ENCODE assay signal across 24 cellular contexts in the genomic region with DNA sequence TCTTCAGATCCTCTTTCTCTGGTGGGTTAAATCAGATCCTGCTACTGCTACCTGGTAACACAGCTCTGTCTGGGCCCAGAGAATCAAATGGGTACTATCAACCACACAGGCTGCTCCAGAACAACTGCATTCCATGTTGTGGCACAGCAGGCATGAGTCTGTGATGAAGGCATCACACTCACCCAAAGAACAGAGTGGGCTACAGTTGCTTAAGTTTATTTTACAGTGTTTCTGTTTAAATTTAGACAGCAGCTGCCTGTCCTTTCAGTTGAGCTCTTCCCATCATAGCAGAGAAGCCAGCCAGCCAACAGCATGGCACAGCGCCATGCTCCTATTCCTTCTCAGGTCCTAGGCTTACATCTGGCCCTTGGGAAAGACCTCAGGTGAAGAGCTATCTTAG.
DNase-seq lines count a peak whose midpoint lies in the region; TF ChIP-seq lines count a peak whose summit lies in the region.
"Had no signal": no experiment of that assay in that cellular context is flagged by ENCODE, and none has a peak within 500 bp of the region (broad histone marks: within the 10 kb centered on the region; RNA-seq: fewer than 3 reads in every experiment).

No MANE protein-coding gene starts in this region.

- peaks cover 32% of the 10 kb centered on the region for H3K4me1 Mint-ChIP-seq in MCF 10A (ENCODE audit: insufficient read depth, unreplicated experiment)

- H3K4ac ChIP-seq in mesenchymal stem cell (ENCODE audit: low read depth in 1 of 2, low read length in 2 of 2) = peak overlapping the region; percentile 66 to 84

- H2BK120ac ChIP-seq in mesenchymal stem cell (ENCODE audit: low read depth, low read length) = peak overlapping the region; percentile 57

- no peak overlapping the region for H3K4me3 Mint-ChIP-seq in MCF 10A (ENCODE audit: unreplicated experiment)
- H3K4me3 Mint-ChIP-seq: CD4-positive, alpha-beta T cell had no signal

- TF ChIP-seq POLR2A in breast epithelium (IDR thresholded peaks at IDR 0.05) = no peak

- H3K9ac ChIP-seq in mesenchymal stem cell (ENCODE audit: low read length) = no peak overlapping the region
- H3K9ac ChIP-seq: BLaER1 treated with 17β-estradiol and CSF1 and Interleukin-3, amounts not matched to agents 10 nM and 100 nM had no signal

- H4K91ac ChIP-seq in mesenchymal stem cell (ENCODE audit: low read length) = peak overlapping the region; percentile 87

- H2AK5ac ChIP-seq in mesenchymal stem cell (ENCODE audit: low read length, severe bottlenecking) = peak overlapping the region; percentile 53

- no peak overlapping the region for H2AFZ ChIP-seq in mesenchymal stem cell (ENCODE audit: low read depth, low read length)
- H2AFZ ChIP-seq: PC-9 had no signal

- TF ChIP-seq CTCF in breast epithelium (IDR thresholded peaks at IDR 0.05) (no peak), MCF 10A (IDR thresholded peaks at IDR 0.05; ENCODE audit: unreplicated experiment) (no peak)

- no peak overlapping the region for H3K4me2 ChIP-seq in mesenchymal stem cell (ENCODE audit: low read length, poor library complexity, severe bottlenecking)
- H3K4me2 ChIP-seq: BLaER1 treated with 17β-estradiol and CSF1 and Interleukin-3, amounts not matched to agents 10 nM and 100 nM; PC-9 had no signal

- no peak overlapping the region for H3K14ac ChIP-seq in mesenchymal stem cell (ENCODE audit: low read length in 2 of 2)

- H3K23ac ChIP-seq in mesenchymal stem cell (ENCODE audit: low read length in 2 of 2) = peak overlapping the region in 1 of 2 experiments; percentile 23

- H3K18ac ChIP-seq in mesenchymal stem cell (ENCODE audit: low read depth in 1 of 2, low read length in 2 of 2) = peak overlapping the region; percentile 82 to 84

- BruUV-seq in MCF 10A (replicated peaks; lab: Mats Ljungman, UMichigan) = no TSS peak

- H3K27ac ChIP-seq in breast epithelium = peak overlapping the region; percentile 51 to 52
- H3K27ac ChIP-seq in mesenchymal stem cell (ENCODE audit: low read length, poor library complexity, severe bottlenecking) = no peak overlapping the region
- H3K27ac ChIP-seq: BLaER1 treated with 17β-estradiol and CSF1 and Interleukin-3, amounts not matched to agents 10 nM and 100 nM; PC-9; SJSA1 had no signal

- no peak overlapping the region for H2BK5ac ChIP-seq in mesenchymal stem cell (ENCODE audit: low read depth, low read length, poor library complexity, severe bottlenecking)

- H3K4me1 ChIP-seq in breast epithelium = peaks cover 4 to 7% of the 10 kb centered on the region in 2 donors
- peaks cover 8% of the 10 kb centered on the region for H3K4me1 ChIP-seq in mesenchymal stem cell (ENCODE audit: control insufficient read depth, insufficient read depth, low read depth, low read length)
- H3K4me1 ChIP-seq: BLaER1 treated with 17β-estradiol and CSF1 and Interleukin-3, amounts not matched to agents 10 nM and 100 nM had no signal

- H3K27me3 ChIP-seq in breast epithelium = no peaks in the 10 kb centered on the region
- H3K27me3 ChIP-seq in mesenchymal stem cell (ENCODE audit: control insufficient read depth in 1 of 2, insufficient read depth in 1 of 2, low read length in 2 of 2) = no peaks in the 10 kb centered on the region
- H3K27me3 ChIP-seq: BLaER1 treated with 17β-estradiol and CSF1 and Interleukin-3, amounts not matched to agents 10 nM and 100 nM; SJSA1 had no signal

- H2BK12ac ChIP-seq in mesenchymal stem cell (ENCODE audit: low read length in 2 of 2) = peak overlapping the region; percentile 81 to 91

- no peaks in the 10 kb centered on the region for H3K27me3 Mint-ChIP-seq in MCF 10A (ENCODE audit: insufficient read depth, unreplicated experiment)

- peak overlapping the region; percentile 0 for H4K8ac ChIP-seq in mesenchymal stem cell (ENCODE audit: low read length)

- POLR2A ChIA-PET in MCF 10A (lab: Yijun Ruan, JAX) = interaction anchor here (0.7 to 8.3 kb wide), 5 partner anchors 9 to 1048 kb away, joined by 3 to 70 read pairs (median 4); partner anchors contain the start of genes GPR137C and TXNDC16

- DNase-seq in breast epithelium (ENCODE audit: low spot score in 2 of 2) (no peak), MCF 10A (ENCODE audit: unreplicated experiment) (no peak), NCI-H446 treated with DMSO at 0.1 percent for 48 hours (lab: John Stamatoyannopoulos, UW) (peak; percentile 58), mesenchymal stem cell (no peak), NK-92 (lab: John Stamatoyannopoulos, UW; ENCODE audit: unreplicated experiment) (no peak), epidermal melanocyte (ENCODE audit: insufficient read length, low spot score) (no peak), Ammon's horn (ENCODE audit: low spot score) (no peak)
- no peak for DNase-seq in activated CD4-positive, alpha-beta T cell treated with anti-CD3 and anti-CD28 coated beads, Interleukin-2, amount 50 U/mL, for 4 hours
- DNase-seq: CD4-positive, alpha-beta T cell; EL; GDM1; HCEC 1CT; MV-4-11; NCI-H1105; NCI-H1436 treated with DMSO at 0.1 percent for 48 hours; NCI-H2029; NCI-H226; NCI-H524; NCI-H748 treated with DMSO at 0.1 percent for 48 hours; PC-9; Right ventricle myocardium superior had no signal

- H3K9me3 ChIP-seq in breast epithelium (no peaks in the 10 kb centered on the region), mesenchymal stem cell (ENCODE audit: control insufficient read depth, low read length) (peaks cover 11% of the 10 kb centered on the region)
- H3K9me3 ChIP-seq: SJSA1 had no signal

- H3K9me3 Mint-ChIP-seq in MCF 10A (ENCODE audit: unreplicated experiment) = peaks cover 17% of the 10 kb centered on the region
- H3K9me3 Mint-ChIP-seq: CD4-positive, alpha-beta T cell had no signal

- H3K4me3 ChIP-seq in breast epithelium (no peak overlapping the region), mesenchymal stem cell (ENCODE audit: insufficient read depth in 1 of 2, low read depth in 1 of 2, low read length in 2 of 2) (no peak overlapping the region)
- H3K4me3 ChIP-seq: BLaER1 treated with 17β-estradiol and CSF1 and Interleukin-3, amounts not matched to agents 10 nM and 100 nM; GM12878; PC-9; SJSA1 had no signal

- intact Hi-C loops in breast epithelium (cut with DNase I; ENCODE audit: low total_unique reads) = no loop called here
- intact Hi-C loops in MCF 10A (cut with micrococcal nuclease) = no loop called here

- peaks cover 6% of the 10 kb centered on the region for H3K36me3 Mint-ChIP-seq in MCF 10A (ENCODE audit: insufficient read depth, unreplicated experiment)

- WGBS in mesenchymal stem cell = 100% methylated on average over 1 of the region's 1 CpG

- H3K79me1 ChIP-seq in mesenchymal stem cell (replicated peaks; ENCODE audit: low read length, poor library complexity, severe bottlenecking) = no peaks in the 10 kb centered on the region

- no peak overlapping the region for H2BK15ac ChIP-seq in mesenchymal stem cell (ENCODE audit: low read depth, poor library complexity, severe bottlenecking)

- no peak overlapping the region for H3K27ac Mint-ChIP-seq in MCF 10A (ENCODE audit: low read depth, unreplicated experiment)
- H3K27ac Mint-ChIP-seq: CD4-positive, alpha-beta T cell had no signal

- CTCF ChIA-PET in MCF 10A (lab: Yijun Ruan, JAX) = no interaction called here

- H3K36me3 ChIP-seq in breast epithelium = no peaks in the 10 kb centered on the region
- H3K36me3 ChIP-seq in mesenchymal stem cell (ENCODE audit: control insufficient read depth in 1 of 2, insufficient read depth in 2 of 2, low read depth in 1 of 2, low read length in 2 of 2) = no peaks in the 10 kb centered on the region
- H3K36me3 ChIP-seq: BLaER1 treated with 17β-estradiol and CSF1 and Interleukin-3, amounts not matched to agents 10 nM and 100 nM; SJSA1 had no signal
